ENCODE assay signal across 9 cellular contexts in the genomic region with DNA sequence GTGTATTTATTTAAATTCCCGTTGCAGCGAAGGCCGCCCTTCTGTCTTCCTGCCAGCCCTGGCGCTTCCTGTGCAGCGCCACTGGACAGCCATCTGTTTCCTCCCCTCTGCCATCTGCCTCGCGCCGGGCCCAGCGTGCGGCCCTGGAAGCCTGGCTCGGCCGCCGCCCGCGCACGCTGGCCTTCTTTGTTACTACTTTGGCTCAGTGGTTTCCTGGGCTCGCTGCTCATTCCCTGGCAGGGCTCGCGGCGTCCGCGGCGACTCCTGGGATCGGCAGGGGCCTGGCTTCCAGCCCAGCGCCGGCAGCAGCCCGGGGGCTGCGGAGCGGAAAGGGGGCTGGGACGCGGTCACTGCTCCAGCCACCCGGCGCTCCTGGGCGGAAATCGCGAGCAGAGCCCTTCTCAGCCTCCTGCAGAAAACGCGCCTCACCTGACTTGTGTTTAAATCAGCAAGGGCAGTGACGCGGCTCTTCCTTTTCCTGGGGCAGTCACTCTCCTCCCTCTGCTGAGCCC. TPM values are rescaled to one million over a fixed set of nuclear protein-coding genes. Genes with fewer than 3 reads are reported as not detected.
DNase-seq lines count a peak whose midpoint lies in the region; ATAC-seq and TF ChIP-seq lines count a peak whose summit lies in the region.
"Had no signal": no experiment of that assay in that cellular context is flagged by ENCODE, and none has a peak within 500 bp of the region (broad histone marks: within the 10 kb centered on the region; RNA-seq: fewer than 3 reads in every experiment).

No MANE protein-coding gene starts in this region.

- no peak overlapping the region for H4K8ac ChIP-seq in neuronal stem cell (ENCODE audit: low read depth, low read length)

- H3K14ac ChIP-seq in neuronal stem cell (ENCODE audit: low read length), result peak overlapping the region; percentile 43

- ATAC-seq in GM21381 (IDR thresholded peaks at IDR 0.05; ENCODE audit: unreplicated experiment), result peak; percentile 81
- ATAC-seq in activated naive CD4-positive, alpha-beta T cell treated with anti-CD3 and anti-CD28 coated beads, Interleukin-2, amount 50 U/mL, for 72 hours, result peak; percentile 53 to 79
- ATAC-seq in upper lobe of right lung, result peak; percentile 84

- no peaks in the 10 kb centered on the region for H3K9me3 Mint-ChIP-seq in activated naive CD4-positive, alpha-beta T cell treated with anti-CD3 and anti-CD28 coated beads, Interleukin-2, amount 50 U/mL, for 72 hours
- H3K9me3 Mint-ChIP-seq in glutamatergic neuron (ENCODE audit: unreplicated experiment), result peaks cover 14% of the 10 kb centered on the region

- H2BK12ac ChIP-seq in neuronal stem cell (ENCODE audit: low read length), result no peak overlapping the region

- peaks cover 8 to 29% of the 10 kb centered on the region in 2 donors for H3K36me3 Mint-ChIP-seq in activated naive CD4-positive, alpha-beta T cell treated with anti-CD3 and anti-CD28 coated beads, Interleukin-2, amount 50 U/mL, for 72 hours
- H3K36me3 Mint-ChIP-seq in glutamatergic neuron (ENCODE audit: unreplicated experiment), result no peaks in the 10 kb centered on the region

- H3K4me3 Mint-ChIP-seq in glutamatergic neuron (ENCODE audit: unreplicated experiment), result peak overlapping the region; percentile 95

- no peak for TF ChIP-seq CTCF in glutamatergic neuron (IDR thresholded peaks at IDR 0.05; ENCODE audit: partially characterized antibody, unreplicated experiment)
- TF ChIP-seq CTCF in upper lobe of right lung (IDR thresholded peaks at IDR 0.05), result no peak

- intact Hi-C loops in upper lobe of right lung (cut with DNase I), result no loop called here

- peaks cover 42% of the 10 kb centered on the region for H3K4me1 Mint-ChIP-seq in glutamatergic neuron (ENCODE audit: low read depth, unreplicated experiment)

- H3K27ac Mint-ChIP-seq in activated naive CD4-positive, alpha-beta T cell treated with anti-CD3 and anti-CD28 coated beads, Interleukin-2, amount 50 U/mL, for 72 hours, result peak overlapping the region; percentile 93 to 100
- peak overlapping the region; percentile 100 for H3K27ac Mint-ChIP-seq in glutamatergic neuron (ENCODE audit: unreplicated experiment)

- H3K27ac ChIP-seq in HUES6 (ENCODE audit: low read depth, low read length) (peak overlapping the region; percentile 95), SJSA1 (peak overlapping the region; percentile 67), neuronal stem cell (replicated peaks; ENCODE audit: low read length) (peak overlapping the region; percentile 58), upper lobe of right lung (peak overlapping the region; percentile 93)
- H3K27ac ChIP-seq: SK-N-MC had no signal

- no CpG with 5 or more reads among the region's 40 CpGs for WGBS in neuronal stem cell (ENCODE audit: extremely low coverage in 2 of 2, insufficient read length in 2 of 2, insufficient replicate concordance in 1 of 2), 2 donors

- peak overlapping the region; percentile 52 for H3K4me3 ChIP-seq in HUES6 (ENCODE audit: low read depth, low read length)
- peak overlapping the region; percentile 37 for H3K4me3 ChIP-seq in SJSA1
- H3K4me3 ChIP-seq in neuronal stem cell (ENCODE audit: low read length in 2 of 2), result peak overlapping the region; percentile 46 to 62
- H3K4me3 ChIP-seq in upper lobe of right lung, result peak overlapping the region; percentile 55
- H3K4me3 ChIP-seq: SK-N-MC had no signal

- peak overlapping the region; percentile 96 for H2AFZ ChIP-seq in neuronal stem cell (ENCODE audit: low read length)

- no peak overlapping the region for H2BK5ac ChIP-seq in neuronal stem cell (ENCODE audit: low read length)

- peaks cover 14% of the 10 kb centered on the region for H3K27me3 Mint-ChIP-seq in glutamatergic neuron (ENCODE audit: unreplicated experiment)

- peak overlapping the region; percentile 4 for H3K23ac ChIP-seq in neuronal stem cell (ENCODE audit: low read depth, low read length, poor library complexity)

- no peak overlapping the region for H4K91ac ChIP-seq in neuronal stem cell (ENCODE audit: low read depth, low read length, poor library complexity)

- peaks cover 30% of the 10 kb centered on the region for H3K4me1 ChIP-seq in HUES6 (ENCODE audit: control insufficient read depth, insufficient read depth, low read length)
- H3K4me1 ChIP-seq in SJSA1 (replicated peaks), result peaks cover 22% of the 10 kb centered on the region
- peaks cover 6 to 14% of the 10 kb centered on the region in 2 donors for H3K4me1 ChIP-seq in neuronal stem cell (ENCODE audit: control insufficient read depth in 2 of 2, insufficient read depth in 1 of 2, low read depth in 1 of 2, low read length in 2 of 2)
- H3K4me1 ChIP-seq in upper lobe of right lung, result peaks cover 72% of the 10 kb centered on the region

- H2BK120ac ChIP-seq in neuronal stem cell (ENCODE audit: low read depth, low read length), result no peak overlapping the region

- peak overlapping the region; percentile 55 for H3K4me2 ChIP-seq in neuronal stem cell (ENCODE audit: insufficient read depth, low read length, poor library complexity, severe bottlenecking)

- H2AK5ac ChIP-seq in neuronal stem cell (ENCODE audit: low read depth, low read length), result no peak overlapping the region

- H3K79me1 ChIP-seq in neuronal stem cell (ENCODE audit: low read depth, low read length), result no peaks in the 10 kb centered on the region

- H3K9ac ChIP-seq in HUES6 (ENCODE audit: low read length) (peak overlapping the region; percentile 77), neuronal stem cell (ENCODE audit: low read depth, low read length, poor library complexity) (peak overlapping the region; percentile 31)

- H3K9me3 ChIP-seq in HUES6 (ENCODE audit: control insufficient read depth, insufficient read depth, low read depth, low read length), result no peaks in the 10 kb centered on the region
- H3K9me3 ChIP-seq in SJSA1 (replicated peaks), result no peaks in the 10 kb centered on the region
- H3K9me3 ChIP-seq in neuronal stem cell (replicated peaks in 1 of 2; ENCODE audit: control insufficient read depth in 2 of 2, insufficient read depth in 1 of 2, low read depth in 1 of 2, low read length in 2 of 2), result no peaks in the 10 kb centered on the region
- no peaks in the 10 kb centered on the region for H3K9me3 ChIP-seq in upper lobe of right lung

- peak overlapping the region; percentile 92 for H3K18ac ChIP-seq in neuronal stem cell (ENCODE audit: low read length)

- peak; percentile 50 for DNase-seq in CMK (ENCODE audit: low read depth)
- peak; percentile 66 for DNase-seq in SJSA1 (ENCODE audit: low read depth in 1 of 2, low spot score in 2 of 2)
- peak; percentile 47 to 74 for DNase-seq in activated naive CD4-positive, alpha-beta T cell treated with anti-CD3 and anti-CD28 coated beads, Interleukin-2, amount 50 U/mL, for 72 hours (ENCODE audit: low spot score in 2 of 2)
- DNase-seq in glutamatergic neuron, result peak; percentile 91
- DNase-seq in neuronal stem cell (ENCODE audit: low spot score), result peak; percentile 63
- peak; percentile 87 for DNase-seq in upper lobe of right lung

- H2BK15ac ChIP-seq in neuronal stem cell (ENCODE audit: low read length), result peak overlapping the region; percentile 42

- no peak overlapping the region for H3K4ac ChIP-seq in neuronal stem cell (ENCODE audit: low read length)

- H3K27me3 ChIP-seq in HUES6 (ENCODE audit: control insufficient read depth, insufficient read depth, low read length), result no peaks in the 10 kb centered on the region
- no peaks in the 10 kb centered on the region for H3K27me3 ChIP-seq in SJSA1 (replicated peaks)
- H3K27me3 ChIP-seq in neuronal stem cell (ENCODE audit: control insufficient read depth in 3 of 3, insufficient read depth in 3 of 3, low read depth in 1 of 3, low read length in 3 of 3), result peaks cover 0 to 3% (median 0%) of the 10 kb centered on the region in 3 experiments
- H3K27me3 ChIP-seq in upper lobe of right lung, result no peaks in the 10 kb centered on the region

- no peaks in the 10 kb centered on the region for H3K36me3 ChIP-seq in HUES6 (ENCODE audit: control insufficient read depth, insufficient read depth, low read length)
- no peaks in the 10 kb centered on the region for H3K36me3 ChIP-seq in SJSA1
- H3K36me3 ChIP-seq in neuronal stem cell (replicated peaks in 1 of 2; ENCODE audit: control insufficient read depth in 2 of 2, insufficient read depth in 2 of 2, low read length in 2 of 2), result peaks cover 0 to 22% of the 10 kb centered on the region in 2 donors
- H3K36me3 ChIP-seq in upper lobe of right lung, result no peaks in the 10 kb centered on the region

RNA-seq across cellular contexts. Expression of a gene that starts 9.9 kb away (rescaled TPM):
- total RNA-seq in SJSA1 (2014; rRNA removed; shearing (Covaris generic)), result 3.3 and 7.0 TPM in 2 replicates
- total RNA-seq in activated naive CD4-positive, alpha-beta T cell treated with anti-CD3 and anti-CD28 coated beads, Interleukin-2, amount 50 U/mL, for 72 hours, result 10 to 100 TPM; 34.2 to 59.9 TPM
- total RNA-seq in glutamatergic neuron (ENCODE audit: unreplicated experiment), result 95.5 TPM
- 48.3 TPM for polyA plus RNA-seq in neuronal stem cell (2013, experiment 1 of 2)
- 46.3 TPM for polyA plus RNA-seq in neuronal stem cell (2013, experiment 2 of 2)
- total RNA-seq in upper lobe of right lung, result 53.2 TPM

Comparison
In these comparisons a context has a peak if more than half of its experiments do, and no peak if none do; other contexts are left out.
1. Peak in every context shown above with its lines: DNase-seq, ATAC-seq, H3K4me3 ChIP-seq and H3K27ac ChIP-seq.